Comparison of ENCODE assay signal across 10 cellular contexts in the genomic region with DNA sequence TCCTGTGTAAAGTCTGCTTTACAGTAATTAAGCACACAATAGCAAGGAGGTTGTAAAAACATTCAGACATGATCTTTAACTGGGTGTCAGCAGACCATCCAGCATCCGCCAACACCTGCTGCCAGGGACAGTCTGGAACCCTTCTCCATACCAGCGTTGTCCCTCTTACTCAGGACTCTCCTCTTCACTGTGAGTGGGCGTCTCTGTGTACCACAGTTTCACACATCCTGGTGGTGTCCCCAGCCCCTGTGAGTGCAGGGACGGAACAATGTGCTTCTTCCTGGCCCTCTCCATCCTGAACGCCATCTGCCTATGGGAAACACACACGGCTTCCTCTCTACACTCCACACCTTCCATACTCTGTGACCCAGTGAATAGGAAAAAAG.
DNase-seq lines count a peak whose midpoint lies in the region; ATAC-seq and TF ChIP-seq lines count a peak whose summit lies in the region.
"Had no signal": no experiment of that assay in that cellular context is flagged by ENCODE, and none has a peak within 500 bp of the region (broad histone marks: within the 10 kb centered on the region; RNA-seq: fewer than 3 reads in every experiment).

No MANE protein-coding gene starts in this region.

- H3K9me3 ChIP-seq in CD8-positive, alpha-beta memory T cell (ENCODE audit: low read length) = no peaks in the 10 kb centered on the region

- no peak overlapping the region for H3K4me3 ChIP-seq in CD8-positive, alpha-beta memory T cell (ENCODE audit: low read length)
- H3K4me3 ChIP-seq: lung had no signal

- H3K9me3 Mint-ChIP-seq in CD8-positive, alpha-beta memory T cell = no peaks in the 10 kb centered on the region
- no peaks in the 10 kb centered on the region for H3K9me3 Mint-ChIP-seq in activated CD8-positive, alpha-beta T cell treated with anti-CD3 and anti-CD28 coated beads for 36 hours
- H3K9me3 Mint-ChIP-seq in memory B cell = no peaks in the 10 kb centered on the region

- in situ Hi-C loops in ACHN (cut with HindIII; ENCODE audit: low pct_ligation_motif_present, low pct_unique_long_range_greater_than_20kb, low sequenced_read_pairs) = no loop called here

- no peaks in the 10 kb centered on the region for H3K27me3 ChIP-seq in CD8-positive, alpha-beta memory T cell (ENCODE audit: insufficient read depth, low read length, poor library complexity, severe bottlenecking)

- ATAC-seq in GM21786 (IDR thresholded peaks at IDR 0.05; ENCODE audit: unreplicated experiment) (peak; percentile 18), memory B cell (ENCODE audit: low read depth) (no peak), HG03025 (IDR thresholded peaks at IDR 0.05; ENCODE audit: low FRiP score, unreplicated experiment) (no peak), GM21723 (IDR thresholded peaks at IDR 0.05; ENCODE audit: unreplicated experiment) (no peak)
- ATAC-seq in activated CD8-positive, alpha-beta T cell treated with anti-CD3 and anti-CD28 coated beads for 36 hours = peak; percentile 43
- ATAC-seq: HCT116 had no signal

- H3K36me3 ChIP-seq in CD8-positive, alpha-beta memory T cell (ENCODE audit: insufficient read depth, low read length) = peaks cover 3% of the 10 kb centered on the region

- H3K27ac ChIP-seq in CD8-positive, alpha-beta memory T cell (ENCODE audit: low read depth, low read length) = no peak overlapping the region

- H3K4me3 Mint-ChIP-seq in CD8-positive, alpha-beta memory T cell = peak overlapping the region in 4 of 7 donors; percentile 3 to 51 (median 23)
- no peak overlapping the region for H3K4me3 Mint-ChIP-seq in activated CD8-positive, alpha-beta T cell treated with anti-CD3 and anti-CD28 coated beads for 36 hours
- H3K4me3 Mint-ChIP-seq in memory B cell = no peak overlapping the region

- CTCF ChIA-PET in CD8-positive, alpha-beta memory T cell (lab: Charles Lee) = interaction anchor here (0.6 kb wide), 1 partner anchor 1608 kb away, joined by 3 read pairs; no protein-coding TSS in a partner anchor
- CTCF ChIA-PET in activated CD8-positive, alpha-beta T cell treated with anti-CD3 and anti-CD28 coated beads for 36 hours (lab: Charles Lee) = interaction anchor here (1.0 to 1.1 kb wide), 2 partner anchors 9 to 610 kb away, joined by 3 to 5 read pairs; no protein-coding TSS in a partner anchor

- peaks cover 11% of the 10 kb centered on the region for H3K4me1 ChIP-seq in CD8-positive, alpha-beta memory T cell (ENCODE audit: insufficient read depth, low read length)

- no peak for TF ChIP-seq CTCF in activated CD8-positive, alpha-beta T cell treated with anti-CD3 and anti-CD28 coated beads for 36 hours (IDR thresholded peaks at IDR 0.05)

- intact Hi-C loops in activated CD8-positive, alpha-beta T cell treated with anti-CD3 and anti-CD28 coated beads for 36 hours (cut with micrococcal nuclease) = no loop called here

- POLR2A ChIA-PET in CD8-positive, alpha-beta memory T cell (lab: Charles Lee) = no interaction called here
- POLR2A ChIA-PET in activated CD8-positive, alpha-beta T cell treated with anti-CD3 and anti-CD28 coated beads for 36 hours (lab: Charles Lee) = interaction anchor here (1.3 to 1.6 kb wide), 4 partner anchors 11 to 204 kb away, joined by 3 to 4 read pairs (median 4); no protein-coding TSS in a partner anchor

- H3K27me3 Mint-ChIP-seq in CD8-positive, alpha-beta memory T cell = no peaks in the 10 kb centered on the region
- no peaks in the 10 kb centered on the region for H3K27me3 Mint-ChIP-seq in activated CD8-positive, alpha-beta T cell treated with anti-CD3 and anti-CD28 coated beads for 36 hours
- H3K27me3 Mint-ChIP-seq in memory B cell = no peaks in the 10 kb centered on the region

- no peak for DNase-seq in CD8-positive, alpha-beta memory T cell
- peak; percentile 40 for DNase-seq in activated CD8-positive, alpha-beta T cell treated with anti-CD3 and anti-CD28 coated beads for 36 hours
- DNase-seq in memory B cell (ENCODE audit: low spot score in 2 of 2) (no peak), ACHN (no peak)
- DNase-seq in activated CD8-positive, alpha-beta memory T cell treated with anti-CD3 and anti-CD28 coated beads for 24 hours = no peak

- peak overlapping the region in 4 of 8 donors; percentile 27 to 86 (median 70) for H3K27ac Mint-ChIP-seq in CD8-positive, alpha-beta memory T cell
- H3K27ac Mint-ChIP-seq in activated CD8-positive, alpha-beta T cell treated with anti-CD3 and anti-CD28 coated beads for 36 hours = peak overlapping the region; percentile 84
- peak overlapping the region; percentile 12 for H3K27ac Mint-ChIP-seq in memory B cell

- H3K36me3 Mint-ChIP-seq in CD8-positive, alpha-beta memory T cell = peaks cover 0 to 40% (median 8%) of the 10 kb centered on the region in 3 donors
- peaks cover 20% of the 10 kb centered on the region for H3K36me3 Mint-ChIP-seq in activated CD8-positive, alpha-beta T cell treated with anti-CD3 and anti-CD28 coated beads for 36 hours (ENCODE audit: low read depth)
- H3K36me3 Mint-ChIP-seq in memory B cell = peaks cover 6% of the 10 kb centered on the region

- peaks cover 33 to 41% (median 37%) of the 10 kb centered on the region in 3 donors for H3K4me1 Mint-ChIP-seq in CD8-positive, alpha-beta memory T cell
- H3K4me1 Mint-ChIP-seq in activated CD8-positive, alpha-beta T cell treated with anti-CD3 and anti-CD28 coated beads for 36 hours (ENCODE audit: low read depth) = peaks cover 47% of the 10 kb centered on the region
- peaks cover 19% of the 10 kb centered on the region for H3K4me1 Mint-ChIP-seq in memory B cell

Comparison
In these comparisons a context has a peak if more than half of its experiments do, and no peak if none do; other contexts are left out.
1. H3K4me3 Mint-ChIP-seq: peak in CD8-positive, alpha-beta memory T cell (4 of 7); none in activated CD8-positive, alpha-beta T cell treated with anti-CD3 and anti-CD28 coated beads for 36 hours (single experiment) and memory B cell (single experiment).
2. ATAC-seq: peak in GM21786 (single experiment) and activated CD8-positive, alpha-beta T cell treated with anti-CD3 and anti-CD28 coated beads for 36 hours (single experiment); none in memory B cell (single experiment), HG03025 (single experiment) and GM21723 (single experiment).